Comparison of ENCODE assay signal across 10 cellular contexts in genomic region chr2:236968101-236968886, GRCh38.
A peak's percentile ranks its signal among the peaks of the same experiment; 100 is the strongest.
DNase-seq lines count a peak whose midpoint lies in the region; ATAC-seq and TF ChIP-seq lines count a peak whose summit lies in the region.
"Had no signal": no experiment of that assay in that cellular context is flagged by ENCODE, and none has a peak within 500 bp of the region (broad histone marks: within the 10 kb centered on the region; RNA-seq: fewer than 3 reads in every experiment).

No MANE protein-coding gene starts in this region.

- no peaks in the 10 kb centered on the region for H3K27me3 Mint-ChIP-seq in activated naive CD8-positive, alpha-beta T cell treated with anti-CD3 and anti-CD28 coated beads, Interleukin-2, amount 50 U/mL, for 24 hours
- H3K27me3 Mint-ChIP-seq in CD14-positive monocyte (ENCODE audit: low read depth in 3 of 3), result peaks cover 11 to 14% (median 12%) of the 10 kb centered on the region in 3 donors

- 42 to 52% (median 44%) methylated on average over 10 of the region's 10 CpGs for WGBS in spleen, 5 donors
- 82% methylated on average over 8 of the region's 10 CpGs for WGBS in esophagus muscularis mucosa

- TF ChIP-seq CTCF in spleen (IDR thresholded peaks at IDR 0.05 in 8 of 11, conservative IDR thresholded peaks at IDR 0.05 in 3 of 11), result no peak
- no peak for TF ChIP-seq CTCF in esophagus muscularis mucosa (IDR thresholded peaks at IDR 0.05)
- TF ChIP-seq CTCF in CD14-positive monocyte (IDR thresholded peaks at IDR 0.05), result no peak

- intact Hi-C loops in spleen (cut with DNase I; ENCODE audit: low total_unique reads) (no loop called here), esophagus muscularis mucosa (cut with DNase I) (no loop called here), CD14-positive monocyte (cut with micrococcal nuclease) (no loop called here)

- no peaks in the 10 kb centered on the region for H3K9me3 ChIP-seq in spleen
- no peaks in the 10 kb centered on the region for H3K9me3 ChIP-seq in esophagus muscularis mucosa
- H3K9me3 ChIP-seq: adrenal gland had no signal

- ATAC-seq in HG03378 (IDR thresholded peaks at IDR 0.05; ENCODE audit: unreplicated experiment), result peak; percentile 80
- ATAC-seq in activated naive CD8-positive, alpha-beta T cell treated with anti-CD3 and anti-CD28 coated beads, Interleukin-2, amount 50 U/mL, for 24 hours, result peak; percentile 58

- H3K9me3 Mint-ChIP-seq in activated naive CD8-positive, alpha-beta T cell treated with anti-CD3 and anti-CD28 coated beads, Interleukin-2, amount 50 U/mL, for 24 hours, result no peaks in the 10 kb centered on the region
- H3K9me3 Mint-ChIP-seq in CD14-positive monocyte, result peaks cover 0 to 3% (median 0%) of the 10 kb centered on the region in 7 donors

- H3K27me3 ChIP-seq in spleen (replicated peaks in 1 of 7), result no peaks in the 10 kb centered on the region
- peaks cover 0 to 11% (median 3%) of the 10 kb centered on the region in 4 donors for H3K27me3 ChIP-seq in esophagus muscularis mucosa
- H3K27me3 ChIP-seq: adrenal gland had no signal

- no peak overlapping the region for H3K4me3 Mint-ChIP-seq in activated naive CD8-positive, alpha-beta T cell treated with anti-CD3 and anti-CD28 coated beads, Interleukin-2, amount 50 U/mL, for 24 hours
- H3K4me3 Mint-ChIP-seq in CD14-positive monocyte, result no peak overlapping the region

- H3K27ac Mint-ChIP-seq in activated naive CD8-positive, alpha-beta T cell treated with anti-CD3 and anti-CD28 coated beads, Interleukin-2, amount 50 U/mL, for 24 hours, result no peak overlapping the region
- no peak overlapping the region for H3K27ac Mint-ChIP-seq in CD14-positive monocyte

- no peak for TF ChIP-seq EP300 in esophagus muscularis mucosa (IDR thresholded peaks at IDR 0.05)

- peaks cover 0 to 67% (median 38%) of the 10 kb centered on the region in 6 donors for H3K4me1 ChIP-seq in spleen
- H3K4me1 ChIP-seq in esophagus muscularis mucosa, result peaks cover 3 to 18% (median 11%) of the 10 kb centered on the region in 4 donors

- H3K36me3 ChIP-seq in spleen, result no peaks in the 10 kb centered on the region
- no peaks in the 10 kb centered on the region for H3K36me3 ChIP-seq in esophagus muscularis mucosa
- H3K36me3 ChIP-seq: adrenal gland had no signal

- H3K4me3 ChIP-seq in spleen (no peak overlapping the region), esophagus muscularis mucosa (no peak overlapping the region)
- H3K4me3 ChIP-seq: adrenal gland had no signal

- TF ChIP-seq POLR2A in spleen (IDR thresholded peaks at IDR 0.05), result no peak
- no peak for TF ChIP-seq POLR2A in esophagus muscularis mucosa (IDR thresholded peaks at IDR 0.05; ENCODE audit: low read depth)

- peak; percentile 9 for DNase-seq in activated T-cell treated with anti-CD3 and anti-CD28 coated beads for 1 hour (ENCODE audit: low read depth)
- DNase-seq in activated T-cell treated with anti-CD3 and anti-CD28 coated beads, Interleukin-2, amount 50 U/mL, for 48 hours, result no peak
- DNase-seq in activated naive CD8-positive, alpha-beta T cell treated with anti-CD3 and anti-CD28 coated beads, Interleukin-2, amount 50 U/mL, for 24 hours, result no peak
- peak; percentile 83 for DNase-seq in spleen
- DNase-seq in esophagus muscularis mucosa (ENCODE audit: extremely low spot score), result no peak
- no peak for DNase-seq in CD14-positive monocyte (ENCODE audit: low spot score)
- no peak for DNase-seq in DMS153 treated with DMSO at 0.1 percent for 48 hours (lab: John Stamatoyannopoulos, UW; ENCODE audit: unreplicated experiment)
- DNase-seq: NCI-H226 had no signal

- no peaks in the 10 kb centered on the region for H3K36me3 Mint-ChIP-seq in activated naive CD8-positive, alpha-beta T cell treated with anti-CD3 and anti-CD28 coated beads, Interleukin-2, amount 50 U/mL, for 24 hours (ENCODE audit: low read depth)
- no peaks in the 10 kb centered on the region for H3K36me3 Mint-ChIP-seq in CD14-positive monocyte

- peaks cover 43% of the 10 kb centered on the region for H3K4me1 Mint-ChIP-seq in activated naive CD8-positive, alpha-beta T cell treated with anti-CD3 and anti-CD28 coated beads, Interleukin-2, amount 50 U/mL, for 24 hours
- peaks cover 52% of the 10 kb centered on the region for H3K4me1 Mint-ChIP-seq in CD14-positive monocyte

- H3K27ac ChIP-seq in spleen (peak overlapping the region in 7 of 8 donors; percentile 45 to 92 (median 80)), esophagus muscularis mucosa (replicated peaks in 1 of 4) (peak overlapping the region in 1 of 4 donors; percentile 29)

Comparison
In these comparisons a context has a peak if more than half of its experiments do, and no peak if none do; other contexts are left out.
1. DNase-seq: peak in activated T-cell treated with anti-CD3 and anti-CD28 coated beads for 1 hour (single experiment) and spleen (single experiment); none in activated T-cell treated with anti-CD3 and anti-CD28 coated beads, Interleukin-2, amount 50 U/mL, for 48 hours (0 of 2), activated naive CD8-positive, alpha-beta T cell treated with anti-CD3 and anti-CD28 coated beads, Interleukin-2, amount 50 U/mL, for 24 hours (single experiment), esophagus muscularis mucosa (single experiment), CD14-positive monocyte (single experiment) and DMS153 treated with DMSO at 0.1 percent for 48 hours (single experiment).